8 cellular contexts compared by ENCODE assay signal in genomic region chr5:171961117-171961516, GRCh38. TPM values are rescaled to one million over a fixed set of nuclear protein-coding genes. Genes with fewer than 3 reads are reported as not detected.
A peak's percentile ranks its signal among the peaks of the same experiment; 100 is the strongest.
DNase-seq lines count a peak whose midpoint lies in the region; ATAC-seq, FAIRE-seq and TF ChIP-seq lines count a peak whose summit lies in the region.

No MANE protein-coding gene starts in this region.

- ATAC-seq in GM21423 (IDR thresholded peaks at IDR 0.05; ENCODE audit: unreplicated experiment) (peak; percentile 66), IMR-90 (ENCODE audit: low read depth) (no peak), left cardiac atrium (peak; percentile 48), HG02970 (IDR thresholded peaks at IDR 0.05; ENCODE audit: low FRiP score, unreplicated experiment) (no peak), PC-3 (no peak)

- in situ Hi-C loops in IMR-90 (cut with MboI; ENCODE audit: low sequenced_read_pairs): no loop called here

- H3K4ac ChIP-seq in IMR-90 (ENCODE audit: low read depth, low read length): no peak overlapping the region

- no peak overlapping the region for H2AFZ ChIP-seq in IMR-90 (replicated peaks; ENCODE audit: low read length, poor library complexity)
- H2AFZ ChIP-seq in PC-3 (ENCODE audit: low read length): no peak overlapping the region

- H3K56ac ChIP-seq in IMR-90 (ENCODE audit: extremely low read depth, insufficient read depth, low read length): no peak overlapping the region

- TF ChIP-seq POLR2A in GM12892 (IDR thresholded peaks at IDR 0.05; ENCODE audit: low read depth, low read length) (no peak), IMR-90 (IDR thresholded peaks at IDR 0.05; ENCODE audit: low read depth, low read length) (no peak)

- H4K8ac ChIP-seq in IMR-90 (ENCODE audit: low read depth in 2 of 2, low read length in 2 of 2): no peak overlapping the region

- peaks cover 4% of the 10 kb centered on the region for H3F3A ChIP-seq in PC-3 (ENCODE audit: low read length, unreplicated experiment)

- TF ChIP-seq RAD21 in IMR-90 (IDR thresholded peaks at IDR 0.05; ENCODE audit: low read length): no peak

- H3K36me3 ChIP-seq in IMR-90 (ENCODE audit: control insufficient read depth, insufficient read depth, low read length) (no peaks in the 10 kb centered on the region; the same call in 1 of the 2 replicates), PC-3 (ENCODE audit: low read depth, low read length) (no peaks in the 10 kb centered on the region)

- H2BK120ac ChIP-seq in IMR-90 (ENCODE audit: low read depth, low read length): no peak overlapping the region

- H2BK5ac ChIP-seq in IMR-90 (ENCODE audit: low read depth, low read length, poor library complexity, severe bottlenecking): no peak overlapping the region

- H3K4me2 ChIP-seq in IMR-90 (ENCODE audit: low read depth, low read length) (no peak overlapping the region), PC-3 (ENCODE audit: low read length) (no peak overlapping the region)

- peaks cover 9% of the 10 kb centered on the region for H3K9me1 ChIP-seq in IMR-90 (ENCODE audit: insufficient read depth, low read length)

- dilution Hi-C loops in IMR-90 (cut with HindIII; ENCODE audit: low sequenced_read_pairs, unreplicated experiment): no loop called here

- H3K14ac ChIP-seq in IMR-90 (replicated peaks; ENCODE audit: low read depth, low read length): no peak overlapping the region

- FAIRE-seq in GM12892 (lab: Jason Lieb, UNC): peak; percentile 95

- no peak overlapping the region for H2AK9ac ChIP-seq in IMR-90 (replicated peaks; ENCODE audit: low read depth, low read length, poor library complexity)

- H4K5ac ChIP-seq in IMR-90 (ENCODE audit: low read depth, low read length): no peak overlapping the region

- peaks cover 14% of the 10 kb centered on the region for H3K4me1 ChIP-seq in IMR-90 (ENCODE audit: control insufficient read depth, insufficient read depth, low read length)
- peaks cover 16% of the 10 kb centered on the region for H3K4me1 ChIP-seq in PC-3 (ENCODE audit: insufficient read depth, low read length)

- H3K23ac ChIP-seq in IMR-90 (ENCODE audit: low read depth, low read length): peak overlapping the region; percentile 12; the same call in 1 of the 2 replicates

- H3K9me3 ChIP-seq in IMR-90 (ENCODE audit: control insufficient read depth, insufficient read depth, low read length): no peaks in the 10 kb centered on the region
- no peaks in the 10 kb centered on the region for H3K9me3 ChIP-seq in PC-3 (ENCODE audit: low read length)

- H4K20me1 ChIP-seq in IMR-90 (ENCODE audit: insufficient read depth, low read length) (peaks cover 58% of the 10 kb centered on the region), PC-3 (ENCODE audit: low read length) (peaks cover 18% of the 10 kb centered on the region)

- no peak overlapping the region for H2BK15ac ChIP-seq in IMR-90 (ENCODE audit: low read depth, low read length)

- TF ChIP-seq CTCF in IMR-90 (conservative IDR thresholded peaks at IDR 0.05; ENCODE audit: low read depth, low read length) (no peak), PC-3 (conservative IDR thresholded peaks at IDR 0.05; ENCODE audit: low read depth, low read length) (no peak)

- no peak overlapping the region for H2AK5ac ChIP-seq in IMR-90 (ENCODE audit: low read depth, low read length)

- no peak overlapping the region for H2BK20ac ChIP-seq in IMR-90 (ENCODE audit: low read depth, low read length)

- peaks cover 28 to 70% of the 10 kb centered on the region in 2 experiments for H3K79me1 ChIP-seq in IMR-90 (ENCODE audit: low read depth in 1 of 2, low read length in 2 of 2)

- no TSS peak for BruUV-seq in IMR-90 (replicated peaks; lab: Mats Ljungman, UMichigan)
- no TSS peak for BruUV-seq in PC-3 (replicated peaks; lab: Mats Ljungman, UMichigan)

- H3K9ac ChIP-seq in IMR-90 (ENCODE audit: low read depth, low read length): no peak overlapping the region
- no peak overlapping the region for H3K9ac ChIP-seq in PC-3 (ENCODE audit: low read length)

- CTCF ChIA-PET in IMR-90 (lab: Yijun Ruan, JAX): no interaction called here
- CTCF ChIA-PET in PC-3 (lab: Charles Lee): no interaction called here

- H4K91ac ChIP-seq in IMR-90 (ENCODE audit: insufficient read depth, low read depth, low read length): no peak overlapping the region

- H3K27ac ChIP-seq in IMR-90 (ENCODE audit: insufficient read depth, low read length): no peak overlapping the region
- no peak overlapping the region for H3K27ac ChIP-seq in PC-3 (ENCODE audit: low read length)

- H3K18ac ChIP-seq in IMR-90 (ENCODE audit: low read depth, low read length): no peak overlapping the region

- H3K27me3 ChIP-seq in IMR-90 (ENCODE audit: control insufficient read depth, insufficient read depth, low read length) (no peaks in the 10 kb centered on the region), PC-3 (ENCODE audit: low read length) (no peaks in the 10 kb centered on the region)

- WGBS in IMR-90 (ENCODE audit: extremely low coverage in 2 of 2, insufficient read length in 1 of 2), 2 experiments: no CpG with 5 or more reads among the region's 3 CpGs

- POLR2A ChIA-PET in IMR-90 (lab: Charles Lee; ENCODE audit: unreplicated experiment): no interaction called here
- POLR2A ChIA-PET in PC-3 (lab: Charles Lee; ENCODE audit: unreplicated experiment): no interaction called here

- H3K4me3 ChIP-seq in IMR-90 (ENCODE audit: insufficient read depth, low read depth, low read length) (no peak overlapping the region), PC-3 (ENCODE audit: low read length) (no peak overlapping the region)

- DNase-seq in GM12892 (ENCODE audit: insufficient read length) (no peak), IMR-90 (no peak), left cardiac atrium (no peak), PC-3 (no peak), NCI-H1436 treated with DMSO at 0.1 percent for 48 hours (lab: John Stamatoyannopoulos, UW) (no peak), AG20443 (ENCODE audit: low spot score) (no peak)

- intact Hi-C loops in IMR-90 (cut with micrococcal nuclease): no loop called here
- intact Hi-C loops in left cardiac atrium (cut with DNase I): no loop called here
- intact Hi-C loops in PC-3 (cut with micrococcal nuclease): no loop called here

- H3K79me2 ChIP-seq in PC-3 (ENCODE audit: low read length): peaks cover 100% of the 10 kb centered on the region

- no peaks in the 10 kb centered on the region for H3K9me2 ChIP-seq in PC-3 (replicated peaks; ENCODE audit: low read length)

TF ChIP-seq in IMR-90, 13 proteins besides CTCF, POLR2A, EP300 and RAD21:
- TF ChIP-seq NFE2L2 (IDR thresholded peaks at IDR 0.05; ENCODE audit: low read depth, low read length) (no peak), SMC3 (IDR thresholded peaks at IDR 0.05; ENCODE audit: low read depth, low read length) (no peak), RFX5 (IDR thresholded peaks at IDR 0.05; ENCODE audit: low read depth, low read length) (no peak), MAZ (IDR thresholded peaks at IDR 0.05; ENCODE audit: borderline replicate concordance, low read depth, low read length) (no peak), BHLHE40 (IDR thresholded peaks at IDR 0.05; ENCODE audit: low read depth, low read length) (no peak), MXI1 (IDR thresholded peaks at IDR 0.05; ENCODE audit: borderline replicate concordance, low read depth, low read length) (no peak), USF2 (IDR thresholded peaks at IDR 0.05; ENCODE audit: low read depth, low read length) (no peak), ELK1 (IDR thresholded peaks at IDR 0.05; ENCODE audit: borderline replicate concordance, low read depth, low read length) (no peak), RCOR1 (IDR thresholded peaks at IDR 0.05; ENCODE audit: insufficient replicate concordance, low read length) (no peak), CEBPB (IDR thresholded peaks at IDR 0.05; ENCODE audit: low read depth, low read length) (no peak), CHD1 (IDR thresholded peaks at IDR 0.05; ENCODE audit: low read depth, low read length) (no peak), FOS (IDR thresholded peaks at IDR 0.05; ENCODE audit: low read depth, low read length) (no peak), MAFK (IDR thresholded peaks at IDR 0.05; ENCODE audit: low read depth, low read length) (no peak)

RNA-seq across cellular contexts. Expression of gene FBXW11, which starts 45.3 kb away (rescaled TPM):
- 24.9 TPM for polyA plus RNA-seq in GM12892 (2012; ENCODE audit: missing spikeins)
- 97.1 and 100 TPM in 2 replicates for total RNA-seq in IMR-90 (2012; rRNA removed)
- 29.1 and 34.3 TPM in 2 replicates for polyA plus RNA-seq in IMR-90 (2012; rRNA removed)
- polyA plus RNA-seq in IMR-90 (2012; cell fraction: cytosol; rRNA removed): 14.9 and 17.1 TPM in 2 replicates
- 10.5 and 28.9 TPM in 2 replicates for polyA plus RNA-seq in IMR-90 (2012; cell fraction: nucleus; rRNA removed; ENCODE audit: low replicate concordance)
- total RNA-seq in left cardiac atrium: 10 to 100 TPM; 50.3 to 55.4 TPM
- total RNA-seq in PC-3 (2014; rRNA removed): 62.8 and 69.2 TPM in 2 replicates

Comparison
In these comparisons a context has a peak if more than half of its experiments do, and no peak if none do; other contexts are left out.
1. ATAC-seq: peak in GM21423 (single experiment) and left cardiac atrium (2 of 2); none in IMR-90 (single experiment), HG02970 (single experiment) and PC-3 (single experiment).